ENCODE assay signal across 13 cellular contexts in the genomic region with DNA sequence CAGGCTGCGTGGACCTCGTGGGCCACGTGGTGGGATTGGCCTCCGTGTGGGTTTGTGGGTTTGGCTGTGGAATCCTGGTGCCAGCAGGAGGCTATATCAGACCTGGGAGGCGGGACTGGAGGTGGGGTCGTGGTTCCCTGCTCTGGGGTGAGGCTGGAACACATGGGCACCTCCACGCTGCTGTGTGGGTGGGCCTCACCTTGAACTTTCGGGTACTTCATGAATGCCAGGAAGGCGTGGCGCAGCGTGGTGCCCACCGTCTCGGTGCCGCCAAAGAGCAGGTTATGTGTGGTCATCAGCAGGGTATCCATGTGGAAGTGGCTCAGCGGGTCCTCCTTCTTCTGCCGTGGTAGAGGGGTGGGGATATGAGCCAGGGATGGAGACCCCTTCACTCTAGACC. TPM values are rescaled to one million over a fixed set of nuclear protein-coding genes. Genes with fewer than 3 reads are reported as not detected.
DNase-seq lines count a peak whose midpoint lies in the region; ATAC-seq and TF ChIP-seq lines count a peak whose summit lies in the region.
"Not testable (repeated sequence)": the region's sequence is repeated elsewhere in the genome, so short reads cannot be mapped to it uniquely, and the experiment has no call there.
"Had no signal": no experiment of that assay in that cellular context is flagged by ENCODE, and none has a peak within 500 bp of the region (broad histone marks: within the 10 kb centered on the region; RNA-seq: fewer than 3 reads in every experiment).

No MANE protein-coding gene starts in this region.

- not testable (repeated sequence) for H3K9ac ChIP-seq in colonic mucosa (ENCODE audit: low read depth in 2 of 2, low read length in 2 of 2); mesenchymal stem cell (ENCODE audit: low read length); subcutaneous abdominal adipose tissue (ENCODE audit: low read length in 5 of 5)

- H4K8ac ChIP-seq in mesenchymal stem cell (ENCODE audit: low read length) = peak overlapping the region; percentile 42

- intact Hi-C loops in CD4-positive, alpha-beta memory T cell (cut with micrococcal nuclease); colonic mucosa (cut with DNase I): not testable (repeated sequence)

- not testable (repeated sequence) for H3K4ac ChIP-seq in mesenchymal stem cell (ENCODE audit: low read depth in 1 of 2, low read length in 2 of 2)

- H4K91ac ChIP-seq in mesenchymal stem cell (ENCODE audit: low read length) = not testable (repeated sequence)

- H2AFZ ChIP-seq in mesenchymal stem cell (ENCODE audit: low read depth, low read length) = not testable (repeated sequence)

- not testable (repeated sequence) for H3K4me2 ChIP-seq in mesenchymal stem cell (ENCODE audit: low read length, poor library complexity, severe bottlenecking)

- H2AK5ac ChIP-seq in mesenchymal stem cell (ENCODE audit: low read length, severe bottlenecking) = not testable (repeated sequence)

- 97% methylated on average over 16 of the region's 16 CpGs for WGBS in mesenchymal stem cell

- not testable (repeated sequence) for H3K36me3 Mint-ChIP-seq in CD4-positive, alpha-beta memory T cell; activated CD8-positive, alpha-beta memory T cell treated with anti-CD3 and anti-CD28 coated beads, Interleukin-2, amount 10 ng/mL, durations not matched to agents 7 days and 5 days; immature natural killer cell
- H3K36me3 Mint-ChIP-seq in IgD-negative memory B cell = peaks cover 19% of the 10 kb centered on the region
- H3K36me3 Mint-ChIP-seq in nephron (ENCODE audit: low read depth) = peaks cover 18% of the 10 kb centered on the region

- H3K36me3 ChIP-seq in CD4-positive, alpha-beta memory T cell (ENCODE audit: insufficient read depth, low read length); colonic mucosa: not testable (repeated sequence)
- H3K36me3 ChIP-seq in mesenchymal stem cell (ENCODE audit: control insufficient read depth in 1 of 2, insufficient read depth in 2 of 2, low read depth in 1 of 2, low read length in 2 of 2) = peaks cover 11 to 28% of the 10 kb centered on the region in 2 experiments
- peaks cover 0 to 13% (median 10%) of the 10 kb centered on the region in 5 donors for H3K36me3 ChIP-seq in subcutaneous abdominal adipose tissue (ENCODE audit: control insufficient read depth in 5 of 5, insufficient read depth in 5 of 5, low read length in 5 of 5)

- not testable (repeated sequence) for H3K4me3 Mint-ChIP-seq in CD4-positive, alpha-beta memory T cell; IgD-negative memory B cell; activated CD8-positive, alpha-beta memory T cell treated with anti-CD3 and anti-CD28 coated beads, Interleukin-2, amount 10 ng/mL, durations not matched to agents 7 days and 5 days; nephron
- peak overlapping the region in 1 of 5 donors; percentile 27 for H3K4me3 Mint-ChIP-seq in immature natural killer cell

- H3K27me3 Mint-ChIP-seq in CD4-positive, alpha-beta memory T cell; IgD-negative memory B cell; activated CD8-positive, alpha-beta memory T cell treated with anti-CD3 and anti-CD28 coated beads, Interleukin-2, amount 10 ng/mL, durations not matched to agents 7 days and 5 days; nephron (ENCODE audit: low read depth): not testable (repeated sequence)
- peaks cover 17 to 22% (median 20%) of the 10 kb centered on the region in 3 donors for H3K27me3 Mint-ChIP-seq in immature natural killer cell (ENCODE audit: low read depth in 3 of 3)

- not testable (repeated sequence) for H2BK120ac ChIP-seq in mesenchymal stem cell (ENCODE audit: low read depth, low read length)

- not testable (repeated sequence) for H3K27ac ChIP-seq in CD4-positive, alpha-beta memory T cell (ENCODE audit: low read depth, low read length); colonic mucosa; mesenchymal stem cell (ENCODE audit: low read length, poor library complexity, severe bottlenecking)
- H3K27ac ChIP-seq in subcutaneous abdominal adipose tissue (ENCODE audit: low read depth, low read length) = peak overlapping the region; percentile 23

- not testable (repeated sequence) for H3K18ac ChIP-seq in mesenchymal stem cell (ENCODE audit: low read depth in 1 of 2, low read length in 2 of 2)

- H3K27ac Mint-ChIP-seq in CD4-positive, alpha-beta memory T cell = peak overlapping the region in 4 of 7 donors; percentile 17 to 88 (median 59)
- H3K27ac Mint-ChIP-seq in IgD-negative memory B cell (peak overlapping the region in 2 of 3 donors; percentile 16 to 37), immature natural killer cell (peak overlapping the region in 5 of 6 donors; percentile 92 to 99 (median 96)), nephron (peak overlapping the region in 2 of 3 experiments; percentile 30 to 86)
- not testable (repeated sequence) for H3K27ac Mint-ChIP-seq in activated CD8-positive, alpha-beta memory T cell treated with anti-CD3 and anti-CD28 coated beads, Interleukin-2, amount 10 ng/mL, durations not matched to agents 7 days and 5 days

- H2BK15ac ChIP-seq in mesenchymal stem cell (ENCODE audit: low read depth, poor library complexity, severe bottlenecking) = not testable (repeated sequence)

- POLR2A ChIA-PET in CD4-positive, alpha-beta memory T cell (lab: Charles Lee; ENCODE audit: partially characterized antibody) = not testable (repeated sequence)

- DNase-seq in CD4-positive, alpha-beta memory T cell; immature natural killer cell; mesenchymal stem cell: not testable (repeated sequence)
- peak; percentile 35 for DNase-seq in activated CD8-positive, alpha-beta memory T cell treated with anti-CD3 and anti-CD28 coated beads, Interleukin-2, amount 10 ng/mL, durations not matched to agents 7 days and 5 days
- DNase-seq in colonic mucosa = peak; percentile 15

- TF ChIP-seq CTCF in colonic mucosa (IDR thresholded peaks at IDR 0.05); nephron (IDR thresholded peaks at IDR 0.05; ENCODE audit: unreplicated experiment in 3 of 3): not testable (repeated sequence)

- peaks cover 11 to 46% (median 28%) of the 10 kb centered on the region in 4 donors for H3K4me1 Mint-ChIP-seq in CD4-positive, alpha-beta memory T cell
- H3K4me1 Mint-ChIP-seq in IgD-negative memory B cell = peaks cover under 1 to 11% (median 8%) of the 10 kb centered on the region in 3 donors
- peaks cover 19% of the 10 kb centered on the region for H3K4me1 Mint-ChIP-seq in activated CD8-positive, alpha-beta memory T cell treated with anti-CD3 and anti-CD28 coated beads, Interleukin-2, amount 10 ng/mL, durations not matched to agents 7 days and 5 days
- peaks cover 58 to 64% of the 10 kb centered on the region in 2 donors for H3K4me1 Mint-ChIP-seq in immature natural killer cell
- peaks cover 15% of the 10 kb centered on the region for H3K4me1 Mint-ChIP-seq in nephron

- not testable (repeated sequence) for H3K27me3 ChIP-seq in CD4-positive, alpha-beta memory T cell (ENCODE audit: insufficient read depth, low read length); colonic mucosa; mesenchymal stem cell (ENCODE audit: control insufficient read depth in 1 of 2, insufficient read depth in 1 of 2, low read length in 2 of 2); subcutaneous abdominal adipose tissue (ENCODE audit: control insufficient read depth in 5 of 5, insufficient read depth in 4 of 5, low read length in 5 of 5)

- H2BK5ac ChIP-seq in mesenchymal stem cell (ENCODE audit: low read depth, low read length, poor library complexity, severe bottlenecking) = not testable (repeated sequence)

- peak overlapping the region in 1 of 2 experiments; percentile 27 for H2BK12ac ChIP-seq in mesenchymal stem cell (ENCODE audit: low read length in 2 of 2)

- not testable (repeated sequence) for H3K9me3 ChIP-seq in CD4-positive, alpha-beta memory T cell (ENCODE audit: control insufficient read depth in 1 of 2, low read length in 2 of 2); colonic mucosa; mesenchymal stem cell (ENCODE audit: control insufficient read depth, low read length); subcutaneous abdominal adipose tissue (ENCODE audit: control insufficient read depth in 5 of 5, low read length in 5 of 5)

- H3K79me1 ChIP-seq in mesenchymal stem cell (replicated peaks; ENCODE audit: low read length, poor library complexity, severe bottlenecking) = not testable (repeated sequence)

- peaks cover 21% of the 10 kb centered on the region for H3K4me1 ChIP-seq in CD4-positive, alpha-beta memory T cell (ENCODE audit: insufficient read depth, low read length)
- H3K4me1 ChIP-seq in colonic mucosa = not testable (repeated sequence)
- peaks cover 10% of the 10 kb centered on the region for H3K4me1 ChIP-seq in mesenchymal stem cell (ENCODE audit: control insufficient read depth, insufficient read depth, low read depth, low read length)
- peaks cover 5 to 35% (median 33%) of the 10 kb centered on the region in 5 donors for H3K4me1 ChIP-seq in subcutaneous abdominal adipose tissue (ENCODE audit: control insufficient read depth in 5 of 5, insufficient read depth in 5 of 5, low read length in 5 of 5)

- not testable (repeated sequence) for H3K14ac ChIP-seq in mesenchymal stem cell (ENCODE audit: low read length in 2 of 2)

- ATAC-seq in activated CD8-positive, alpha-beta memory T cell treated with anti-CD3 and anti-CD28 coated beads, Interleukin-2, amount 10 ng/mL, durations not matched to agents 7 days and 5 days = not testable (repeated sequence)

- H3K4me3 ChIP-seq in CD4-positive, alpha-beta memory T cell (ENCODE audit: low read length in 2 of 2); colonic mucosa; mesenchymal stem cell (ENCODE audit: insufficient read depth in 1 of 2, low read depth in 1 of 2, low read length in 2 of 2); subcutaneous abdominal adipose tissue (ENCODE audit: low read depth in 1 of 5, low read length in 5 of 5): not testable (repeated sequence)

- CTCF ChIA-PET in CD4-positive, alpha-beta memory T cell (lab: Charles Lee; ENCODE audit: partially characterized antibody) = interaction anchor here (0.7 kb wide), 1 partner anchor 162 kb away, joined by 3 read pairs; no protein-coding TSS in a partner anchor
- CTCF ChIA-PET in activated CD8-positive, alpha-beta memory T cell treated with anti-CD3 and anti-CD28 coated beads, Interleukin-2, amount 10 ng/mL, durations not matched to agents 7 days and 5 days (lab: Charles Lee) = not testable (repeated sequence)

- not testable (repeated sequence) for H3K9me3 Mint-ChIP-seq in CD4-positive, alpha-beta memory T cell; IgD-negative memory B cell; activated CD8-positive, alpha-beta memory T cell treated with anti-CD3 and anti-CD28 coated beads, Interleukin-2, amount 10 ng/mL, durations not matched to agents 7 days and 5 days (ENCODE audit: low read depth); immature natural killer cell; nephron

- not testable (repeated sequence) for H3K23ac ChIP-seq in mesenchymal stem cell (ENCODE audit: low read length in 2 of 2)

RNA-seq across cellular contexts. Expression of a gene that starts 25.3 kb away (rescaled TPM):
- total RNA-seq in CD4-positive, alpha-beta memory T cell = under 1 TPM in 1 of 2 experiments, not detected in 1; 0.23 TPM
- polyA plus RNA-seq in CD4-positive, alpha-beta memory T cell = not detected
- not detected for polyA plus RNA-seq in IgD-negative memory B cell
- not detected for total RNA-seq in activated CD8-positive, alpha-beta memory T cell treated with anti-CD3 and anti-CD28 coated beads, Interleukin-2, amount 10 ng/mL, durations not matched to agents 7 days and 5 days
- 1 to 10 TPM in 1 of 2 donors, not detected in 1; 1.4 TPM for total RNA-seq in colonic mucosa
- under 1 TPM in 1 of 3 donors, not detected in 2; 0.48 TPM for polyA plus RNA-seq in immature natural killer cell
- polyA plus RNA-seq in mesenchymal stem cell (2013, experiment 1 of 2) = not detected
- not detected for polyA plus RNA-seq in mesenchymal stem cell (2013, experiment 2 of 2)
- total RNA-seq: A172; CD4-positive, CD25-positive, alpha-beta regulatory T cell; HFFc6; Peyer's patch had no signal
- polyA plus RNA-seq: BJ; CD4-positive, CD25-positive, alpha-beta regulatory T cell had no signal

RNA-seq across cellular contexts. Expression of a gene that starts 25.9 kb away (rescaled TPM):
- total RNA-seq in CD4-positive, alpha-beta memory T cell = 100 to 1,000 TPM; 203 to 219 TPM
- polyA plus RNA-seq in CD4-positive, alpha-beta memory T cell = 100 to 1,000 TPM; 141 to 207 TPM
- polyA plus RNA-seq in IgD-negative memory B cell (181 TPM), immature natural killer cell (100 to 1,000 TPM in 2 of 3 donors, 10 to 100 TPM in 1; 88.4 to 124 (median 101) TPM)
- 100 to 1,000 TPM; 101 to 105 TPM for total RNA-seq in activated CD8-positive, alpha-beta memory T cell treated with anti-CD3 and anti-CD28 coated beads, Interleukin-2, amount 10 ng/mL, durations not matched to agents 7 days and 5 days
- 10 to 100 TPM; 67.3 to 87.8 TPM for total RNA-seq in colonic mucosa
- 77.6 TPM for polyA plus RNA-seq in mesenchymal stem cell (2013, experiment 1 of 2)
- 79.5 TPM for polyA plus RNA-seq in mesenchymal stem cell (2013, experiment 2 of 2)

RNA-seq across cellular contexts. Expression of a gene that starts 46.9 kb away (rescaled TPM):
- total RNA-seq in CD4-positive, alpha-beta memory T cell = 10 to 100 TPM; 53.5 to 55.0 TPM
- polyA plus RNA-seq in CD4-positive, alpha-beta memory T cell = 10 to 100 TPM; 67.3 to 69.8 TPM
- polyA plus RNA-seq in IgD-negative memory B cell (141 TPM), immature natural killer cell (100 to 1,000 TPM; 129 to 151 (median 150) TPM)
- 10 to 100 TPM; 36.2 to 56.7 TPM for total RNA-seq in activated CD8-positive, alpha-beta memory T cell treated with anti-CD3 and anti-CD28 coated beads, Interleukin-2, amount 10 ng/mL, durations not matched to agents 7 days and 5 days
- 10 to 100 TPM; 42.3 to 53.4 TPM for total RNA-seq in colonic mucosa
- 17.4 TPM for polyA plus RNA-seq in mesenchymal stem cell (2013, experiment 1 of 2)
- 16.7 TPM for polyA plus RNA-seq in mesenchymal stem cell (2013, experiment 2 of 2)

RNA-seq across cellular contexts. Expression of a gene that starts 49.6 kb away (rescaled TPM):
- total RNA-seq in CD4-positive, alpha-beta memory T cell = 10 to 100 TPM; 11.2 to 11.4 TPM
- not detected for polyA plus RNA-seq in CD4-positive, alpha-beta memory T cell
- not detected for polyA plus RNA-seq in IgD-negative memory B cell
- total RNA-seq in activated CD8-positive, alpha-beta memory T cell treated with anti-CD3 and anti-CD28 coated beads, Interleukin-2, amount 10 ng/mL, durations not matched to agents 7 days and 5 days = not detected
- total RNA-seq in colonic mucosa = 1 to 10 TPM; 1.0 to 3.6 TPM
- polyA plus RNA-seq in immature natural killer cell = not detected
- polyA plus RNA-seq in mesenchymal stem cell (2013, experiment 1 of 2) = not detected
- polyA plus RNA-seq in mesenchymal stem cell (2013, experiment 2 of 2) = not detected
- total RNA-seq: A172; CD4-positive, CD25-positive, alpha-beta regulatory T cell; HFFc6 had no signal
- polyA plus RNA-seq: BJ; CD4-positive, CD25-positive, alpha-beta regulatory T cell had no signal

RNA-seq across cellular contexts. Expression of a gene that starts 57.1 kb away (rescaled TPM):
- total RNA-seq in CD4-positive, alpha-beta memory T cell = not detected
- polyA plus RNA-seq in CD4-positive, alpha-beta memory T cell = not detected
- polyA plus RNA-seq in IgD-negative memory B cell = not detected
- not detected for total RNA-seq in activated CD8-positive, alpha-beta memory T cell treated with anti-CD3 and anti-CD28 coated beads, Interleukin-2, amount 10 ng/mL, durations not matched to agents 7 days and 5 days
- under 1 TPM in 1 of 2 donors, not detected in 1; 0.37 TPM for total RNA-seq in colonic mucosa
- not detected for polyA plus RNA-seq in immature natural killer cell
- polyA plus RNA-seq in mesenchymal stem cell (2013, experiment 1 of 2) = not detected
- not detected for polyA plus RNA-seq in mesenchymal stem cell (2013, experiment 2 of 2)
- total RNA-seq: A172; CD4-positive, CD25-positive, alpha-beta regulatory T cell; HFFc6; Peyer's patch had no signal
- polyA plus RNA-seq: BJ; CD4-positive, CD25-positive, alpha-beta regulatory T cell had no signal
